In genomic region chrX:64975491-64975890, GRCh38 we compare ENCODE assay signal across 8 cellular contexts. TPM values are rescaled to one million over a fixed set of nuclear protein-coding genes. Genes with fewer than 3 reads are reported as not detected.
DNase-seq lines count a peak whose midpoint lies in the region; ATAC-seq and TF ChIP-seq lines count a peak whose summit lies in the region.

No MANE protein-coding gene starts in this region.

- H3K27ac ChIP-seq in SK-N-SH (ENCODE audit: low read depth in 2 of 2, low read length in 1 of 2) = peak overlapping the region in 1 of 2 experiments; percentile 54; a peak in 2 of 4 replicates
- H3K27ac ChIP-seq in mammary epithelial cell (ENCODE audit: insufficient read depth, low read depth, low read length) = no peak overlapping the region
- peak overlapping the region in 6 of 21 experiments; percentile 24 to 59 (median 41) for H3K27ac ChIP-seq in skin epidermis

- H3K4me1 ChIP-seq in SK-N-SH (ENCODE audit: control insufficient read depth in 1 of 2, insufficient read depth in 2 of 2, low read depth in 1 of 2, low read length in 1 of 2) (peaks cover 0 to 3% of the 10 kb centered on the region in 2 experiments; a peak in 1 of 4 replicates), mammary epithelial cell (ENCODE audit: insufficient read depth, low read length) (peaks cover 5% of the 10 kb centered on the region)

- DNase-seq in CD14-positive monocyte (ENCODE audit: low spot score) (no peak), HEK293T (ENCODE audit: extremely low spot score) (peak; percentile 25), SK-N-SH (peak; percentile 46), mammary epithelial cell (peak; percentile 28), islet precursor cell (peak; percentile 58), NCI-H2171 (lab: John Stamatoyannopoulos, UW) (no peak)

- in situ Hi-C loops in mammary epithelial cell (cut with MboI; ENCODE audit: low sequenced_read_pairs in 2 of 2) = no loop called here

- CTCF ChIA-PET in HEK293T (lab: Yijun Ruan, JAX) (no interaction called here), SK-N-SH (lab: Yijun Ruan, JAX) (interaction anchor here (1.7 kb wide), 1 partner anchor 42 kb away, joined by 4 read pairs; no protein-coding TSS in a partner anchor), mammary epithelial cell (lab: Charles Lee; ENCODE audit: low non-redundant PET) (no interaction called here)

- 4% methylated on average over 24 of the region's 24 CpGs for whole genome bisulfite sequencing in SK-N-SH (ENCODE audit: low lambda C conversion rate)
- 15% methylated on average over 19 of the region's 24 CpGs for WGBS in mammary epithelial cell (ENCODE audit: low coverage, missing lambda C conversion rate)

- H3K27me3 ChIP-seq in SK-N-SH (ENCODE audit: insufficient read depth) (no peaks in the 10 kb centered on the region), mammary epithelial cell (ENCODE audit: insufficient read depth, low read length) (no peaks in the 10 kb centered on the region)

- no peak for TF ChIP-seq EP300 in SK-N-SH (IDR thresholded peaks at IDR 0.05; ENCODE audit: borderline replicate concordance in 1 of 2, low read depth in 1 of 2, low read length in 1 of 2)

- H2AFZ ChIP-seq in SK-N-SH (ENCODE audit: low read depth) (peak overlapping the region; percentile 73), mammary epithelial cell (ENCODE audit: low read depth, low read length) (peak overlapping the region; percentile 92)

- peak overlapping the region in 2 of 7 donors; percentile 15 to 46 for H3K27ac Mint-ChIP-seq in CD14-positive monocyte

- peak overlapping the region; percentile 58 to 74 for H3K4me3 ChIP-seq in SK-N-SH (ENCODE audit: low read depth in 2 of 2, low read length in 1 of 2)
- peak overlapping the region; percentile 51 to 77 (median 62) for H3K4me3 ChIP-seq in mammary epithelial cell (replicated peaks in 1 of 3; ENCODE audit: insufficient read depth in 1 of 3, low read depth in 2 of 3, low read length in 3 of 3)
- peak overlapping the region; percentile 39 to 54 (median 45) for H3K4me3 ChIP-seq in skin epidermis

- no peak for TF ChIP-seq RAD21 in SK-N-SH (IDR thresholded peaks at IDR 0.05; ENCODE audit: low read length)

- peak overlapping the region; percentile 70 for H3K4me2 ChIP-seq in SK-N-SH
- peak overlapping the region; percentile 69 for H3K4me2 ChIP-seq in mammary epithelial cell (ENCODE audit: insufficient read depth, low read depth, low read length)

- no peaks in the 10 kb centered on the region for H3K36me3 ChIP-seq in SK-N-SH (replicated peaks in 1 of 2; ENCODE audit: control insufficient read depth in 1 of 2, insufficient read depth in 2 of 2, low read length in 1 of 2)
- H3K36me3 ChIP-seq in mammary epithelial cell (ENCODE audit: insufficient read depth, low read length) = peaks cover 2% of the 10 kb centered on the region

- H3K9me2 ChIP-seq in SK-N-SH = no peaks in the 10 kb centered on the region

- ATAC-seq in GM19463 (IDR thresholded peaks at IDR 0.05; ENCODE audit: unreplicated experiment) = no peak

- H4K20me1 ChIP-seq in SK-N-SH (ENCODE audit: insufficient read depth) = no peaks in the 10 kb centered on the region
- no peaks in the 10 kb centered on the region for H4K20me1 ChIP-seq in mammary epithelial cell (ENCODE audit: insufficient read depth, low read length)

- no peaks in the 10 kb centered on the region for H3F3A ChIP-seq in SK-N-SH (replicated peaks; ENCODE audit: insufficient read depth)

- H3K9ac ChIP-seq in SK-N-SH = peak overlapping the region; percentile 50; the same call in 1 of the 2 replicates
- H3K9ac ChIP-seq in mammary epithelial cell (ENCODE audit: insufficient read depth, low read length) = peak overlapping the region; percentile 31

- H3K9me3 Mint-ChIP-seq in CD14-positive monocyte = peaks cover 0 to 7% (median 1%) of the 10 kb centered on the region in 7 donors

- H3K9me3 ChIP-seq in SK-N-SH (no peaks in the 10 kb centered on the region), mammary epithelial cell (replicated peaks; ENCODE audit: insufficient read depth, low read length) (peaks cover 8% of the 10 kb centered on the region)

- intact Hi-C loops in CD14-positive monocyte (cut with micrococcal nuclease) (no loop called here), mammary epithelial cell (cut with micrococcal nuclease) (no loop called here)

- dilution Hi-C loops in mammary epithelial cell (cut with HindIII; ENCODE audit: low sequenced_read_pairs) = no loop called here

- TF ChIP-seq CTCF in CD14-positive monocyte (IDR thresholded peaks at IDR 0.05) = no peak
- no peak for TF ChIP-seq CTCF in SK-N-SH (IDR thresholded peaks at IDR 0.05)
- TF ChIP-seq CTCF in mammary epithelial cell (conservative IDR thresholded peaks at IDR 0.05 in 1 of 2, IDR thresholded peaks at IDR 0.05 in 1 of 2; ENCODE audit: extremely low read depth in 1 of 2, insufficient read depth in 1 of 2, low read depth in 1 of 2, low read length in 2 of 2) = no peak

- H3K79me2 ChIP-seq in SK-N-SH (ENCODE audit: insufficient read depth) = peaks cover 11% of the 10 kb centered on the region
- peaks cover 11% of the 10 kb centered on the region for H3K79me2 ChIP-seq in mammary epithelial cell (ENCODE audit: insufficient read depth, low read length)

- peak overlapping the region; percentile 90 to 96 for H3K4me3 Mint-ChIP-seq in CD14-positive monocyte

- H3K36me3 Mint-ChIP-seq in CD14-positive monocyte = peaks cover 0 to 2% of the 10 kb centered on the region in 2 donors

- peaks cover 0 to 11% (median 4%) of the 10 kb centered on the region in 3 donors for H3K27me3 Mint-ChIP-seq in CD14-positive monocyte (ENCODE audit: low read depth in 3 of 3)

- BruUV-seq in mammary epithelial cell (replicated peaks; lab: Mats Ljungman, UMichigan) = no TSS peak

- POLR2A ChIA-PET in HEK293T (lab: Yijun Ruan, JAX) = interaction anchor here (0.9 to 2.0 kb wide), 3 partner anchors 9 to 559 kb away, joined by 3 to 16 read pairs (median 3); partner anchors contain the start of genes LAS1L and ZC3H12B
- POLR2A ChIA-PET in SK-N-SH (lab: Yijun Ruan, JAX) = interaction anchor here (1.3 kb wide), 1 partner anchor 60 kb away, joined by 5 read pairs; the partner anchor contains the start of gene ZC3H12B

- peaks cover 18% of the 10 kb centered on the region for H3K4me1 Mint-ChIP-seq in CD14-positive monocyte

TF ChIP-seq in HEK293T, 16 proteins besides CTCF, POLR2A, EP300 and RAD21 (continues in another document):
- TF ChIP-seq SUZ12 (IDR thresholded peaks at IDR 0.05) (no peak), FOXK2 (IDR thresholded peaks at IDR 0.05) (no peak), ELF4 (IDR thresholded peaks at IDR 0.05) (no peak), HDGF (IDR thresholded peaks at IDR 0.05; ENCODE audit: borderline replicate concordance) (no peak), L3MBTL2 (conservative IDR thresholded peaks at IDR 0.05) (no peak; the same call in 1 of the 2 replicates), ARNT (IDR thresholded peaks at IDR 0.05) (no peak), SP1 (IDR thresholded peaks at IDR 0.05) (no peak), FOXM1 (IDR thresholded peaks at IDR 0.05; ENCODE audit: borderline replicate concordance) (no peak), NFRKB (IDR thresholded peaks at IDR 0.05) (no peak), TARDBP (IDR thresholded peaks at IDR 0.05) (no peak), BHLHE40 (IDR thresholded peaks at IDR 0.05; ENCODE audit: borderline replicate concordance) (no peak), LEF1 (IDR thresholded peaks at IDR 0.05; ENCODE audit: borderline replicate concordance) (no peak), CTBP1 (IDR thresholded peaks at IDR 0.05; ENCODE audit: borderline replicate concordance) (no peak)

TF ChIP-seq in SK-N-SH, 30 proteins besides CTCF, POLR2A, EP300 and RAD21 (continues in another document):
- TF ChIP-seq USF1 (IDR thresholded peaks at IDR 0.05; ENCODE audit: borderline replicate concordance, low read depth) = no peak
- TF ChIP-seq SIN3A (IDR thresholded peaks at IDR 0.05; ENCODE audit: borderline replicate concordance, low read depth, low read length) = no peak
- TF ChIP-seq FOXJ3 (CRISPR knock-in tag; IDR thresholded peaks at IDR 0.05) = no peak
- no peak for TF ChIP-seq TAF1 (IDR thresholded peaks at IDR 0.05; ENCODE audit: borderline replicate concordance, low read depth, low read length)
- no peak for TF ChIP-seq YY1 (IDR thresholded peaks at IDR 0.05; ENCODE audit: low read depth)
- TF ChIP-seq RCOR1 (IDR thresholded peaks at IDR 0.05; ENCODE audit: low read length) = no peak
- TF ChIP-seq GATA2 (CRISPR knock-in tag; IDR thresholded peaks at IDR 0.05) = no peak
- TF ChIP-seq MAX (IDR thresholded peaks at IDR 0.05; ENCODE audit: low read depth) = no peak
- no peak for TF ChIP-seq NFIC (IDR thresholded peaks at IDR 0.05; ENCODE audit: borderline replicate concordance)
- TF ChIP-seq SMC3 (IDR thresholded peaks at IDR 0.05; ENCODE audit: low read depth, low read length) = no peak
- no peak for TF ChIP-seq NRF1 (IDR thresholded peaks at IDR 0.05; ENCODE audit: low read depth, low read length)
- TF ChIP-seq CHD2 (IDR thresholded peaks at IDR 0.05; ENCODE audit: low read length, partially characterized antibody) = no peak
- TF ChIP-seq JUND (IDR thresholded peaks at IDR 0.05) = no peak
- TF ChIP-seq RFX5 (IDR thresholded peaks at IDR 0.05; ENCODE audit: low read length) = no peak
- no peak for TF ChIP-seq MEF2A (IDR thresholded peaks at IDR 0.05; ENCODE audit: borderline replicate concordance, low read depth)
- TF ChIP-seq FOXM1 (IDR thresholded peaks at IDR 0.05; ENCODE audit: low read depth) = no peak

RNA-seq across cellular contexts. Expression of gene ZC4H2, which starts 0.8 kb away (rescaled TPM):
- polyA plus RNA-seq in CD14-positive monocyte (1 to 10 TPM; 1.9 to 2.9 TPM), SK-N-SH (2012; rRNA removed) (17.2 and 21.2 TPM in 2 replicates), mammary epithelial cell (11.5 TPM)
- 19.7 and 20.1 TPM in 2 replicates for polyA plus RNA-seq in SK-N-SH (2012; cell fraction: cytosol; rRNA removed)
- polyA plus RNA-seq in SK-N-SH (2012; cell fraction: nucleus; rRNA removed) = 20.3 and 26.8 TPM in 2 replicates
- 10 to 100 TPM in 1 of 2 donors, 1 to 10 TPM in 1; 4.5 to 12.4 TPM for total RNA-seq in mammary epithelial cell
- 22.4 TPM for polyA minus RNA-seq in mammary epithelial cell

RNA-seq across cellular contexts. Expression of gene ZC3H12B, which starts 59.1 kb away (rescaled TPM):
- polyA plus RNA-seq in CD14-positive monocyte = not detected
- polyA plus RNA-seq in SK-N-SH (2012; rRNA removed) = 0.21 and 0.23 TPM in 2 replicates
- polyA plus RNA-seq in SK-N-SH (2012; cell fraction: cytosol; rRNA removed) = 0.23 and 0.28 TPM in 2 replicates
- 0.28 and 0.74 TPM in 2 replicates for polyA plus RNA-seq in SK-N-SH (2012; cell fraction: nucleus; rRNA removed)
- total RNA-seq in mammary epithelial cell = under 1 TPM; 0.33 to 0.67 TPM
- polyA plus RNA-seq in mammary epithelial cell = 0.05 TPM
- not detected for polyA minus RNA-seq in mammary epithelial cell

Comparison
In these comparisons a context has a peak if more than half of its experiments do, and no peak if none do; other contexts are left out.
1. DNase-seq: peak in HEK293T (single experiment), SK-N-SH (single experiment), mammary epithelial cell (single experiment) and islet precursor cell (single experiment); none in CD14-positive monocyte (single experiment) and NCI-H2171 (single experiment).
2. Peak in every context shown above with its lines, with median percentiles within 50 percentile points of each other: H3K4me3 ChIP-seq.